In the genomic region with DNA sequence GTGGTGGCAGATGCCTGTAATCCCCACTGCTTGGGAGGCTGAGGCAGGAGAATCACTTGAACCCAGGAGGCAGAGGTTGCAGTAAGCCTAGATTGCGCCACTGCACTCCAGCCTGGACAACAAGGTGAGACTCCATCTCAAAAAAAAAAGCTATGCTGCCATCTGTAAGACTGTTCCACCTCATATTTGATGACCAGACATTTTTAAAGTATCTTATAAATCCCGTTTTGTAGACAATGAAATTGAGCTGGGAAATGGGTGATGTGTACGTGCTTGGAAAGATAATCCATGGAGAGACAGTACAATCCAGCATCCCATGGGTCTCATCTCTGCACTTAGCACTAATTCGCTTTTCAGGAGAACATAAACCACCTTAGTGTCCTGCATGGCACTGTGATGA, we compare ENCODE assay signal across 8 cellular contexts.
"Had no signal": no experiment of that assay in that cellular context is flagged by ENCODE, and none has a peak within 500 bp of the region (broad histone marks: within the 10 kb centered on the region; RNA-seq: fewer than 3 reads in every experiment).

No MANE protein-coding gene starts in this region.

- H2AFZ ChIP-seq: GM23248 had no signal

- H3K9ac ChIP-seq: GM23248, KMS-11 had no signal

- H3K27ac ChIP-seq: GM23248, KMS-11 had no signal

- H3K4me3 ChIP-seq: GM23248 had no signal

- FAIRE-seq: H1, H54, HTR-8/SVneo had no signal

- H3K4me2 ChIP-seq: KMS-11 had no signal

- DNase-seq: GM23248, H9, HCEC 1CT, KBM-7 had no signal
